Comparison of ENCODE assay signal across 11 cellular contexts in genomic region chr16:84553873-84554399, GRCh38. TPM values are rescaled to one million over a fixed set of nuclear protein-coding genes. Genes with fewer than 3 reads are reported as not detected.
DNase-seq lines count a peak whose midpoint lies in the region; ATAC-seq, FAIRE-seq and TF ChIP-seq lines count a peak whose summit lies in the region.
"Had no signal": no experiment of that assay in that cellular context is flagged by ENCODE, and none has a peak within 500 bp of the region (broad histone marks: within the 10 kb centered on the region; RNA-seq: fewer than 3 reads in every experiment).

No MANE protein-coding gene starts in this region.

- FAIRE-seq in H1 (lab: Jason Lieb, UNC) = no peak

- CTCF ChIA-PET in activated CD4-positive, alpha-beta T cell treated with anti-CD3 and anti-CD28 coated beads for 36 hours (lab: Charles Lee) = interaction anchor here (0.8 to 1.4 kb wide), 2 partner anchors 14 to 43 kb away, joined by 3 read pairs; no protein-coding TSS in a partner anchor
- CTCF ChIA-PET in H1 (lab: Charles Lee; ENCODE audit: partially characterized antibody) = interaction anchor here (0.6 to 1.9 kb wide), 4 partner anchors 9 to 83 kb away, joined by 3 to 6 read pairs (median 3); no protein-coding TSS in a partner anchor

- no peaks in the 10 kb centered on the region for H3K27me3 Mint-ChIP-seq in activated CD4-positive, alpha-beta T cell treated with anti-CD3 and anti-CD28 coated beads for 36 hours

- 0 out of 2 replicates have a peak overlapping the region, but pooled peaks have one; percentile 24 for H2BK5ac ChIP-seq in H1 (ENCODE audit: low read depth, low read length)

- H3K56ac ChIP-seq in H1 (replicated peaks; ENCODE audit: insufficient read length, low read depth, low read length) = no peak overlapping the region

- TF ChIP-seq POLR2A in H1 (IDR thresholded peaks at IDR 0.05; ENCODE audit: control extremely low read depth in 1 of 2, low read depth in 2 of 2, low read length in 2 of 2) = no peak

- no peaks in the 10 kb centered on the region for H3K36me3 ChIP-seq in H1 (ENCODE audit: control insufficient read depth in 2 of 4, insufficient read depth in 4 of 4, low read length in 3 of 4)

- no peaks in the 10 kb centered on the region for H3K36me3 Mint-ChIP-seq in activated CD4-positive, alpha-beta T cell treated with anti-CD3 and anti-CD28 coated beads for 36 hours (ENCODE audit: low read depth)

- no peaks in the 10 kb centered on the region for H3K9me3 Mint-ChIP-seq in activated CD4-positive, alpha-beta T cell treated with anti-CD3 and anti-CD28 coated beads for 36 hours (ENCODE audit: low read depth)
- H3K9me3 Mint-ChIP-seq: dendritic cell treated with granulocyte-macrophage colony-stimulating factor and Interleukin-4, amounts not matched to agents 40 ng/mL and 50 ng/mL, for 4 days had no signal

- no peak for TF ChIP-seq CTCF in H1 (IDR thresholded peaks at IDR 0.05; ENCODE audit: control extremely low read depth in 1 of 3, insufficient read depth in 1 of 3, low read depth in 1 of 3, low read length in 3 of 3)

- H2AFZ ChIP-seq in H1 (ENCODE audit: low read length) = no peak overlapping the region

- H3K14ac ChIP-seq in H1 (ENCODE audit: insufficient read length) = no peak overlapping the region

- no peak overlapping the region for H4K8ac ChIP-seq in H1 (ENCODE audit: extremely low read depth, insufficient read depth, low read length)

- H3K79me2 ChIP-seq in H1 (ENCODE audit: control insufficient read depth in 1 of 2, insufficient read depth in 2 of 2, low read length in 2 of 2) = no peaks in the 10 kb centered on the region

- TF ChIP-seq RAD21 in H1 (IDR thresholded peaks at IDR 0.05 in 1 of 2, conservative IDR thresholded peaks at IDR 0.05 in 1 of 2; ENCODE audit: low read depth in 2 of 2, low read length in 2 of 2) = no peak

- peaks cover 14% of the 10 kb centered on the region for H3K4me1 Mint-ChIP-seq in activated CD4-positive, alpha-beta T cell treated with anti-CD3 and anti-CD28 coated beads for 36 hours

- DNase-seq in activated CD4-positive, alpha-beta T cell treated with anti-CD3 and anti-CD28 coated beads for 4 hours = peak; percentile 28 to 37
- no peak for DNase-seq in activated CD4-positive, alpha-beta T cell treated with anti-CD3 and anti-CD28 coated beads for 36 hours
- peak; percentile 51 for DNase-seq in activated T-cell treated with anti-CD3 and anti-CD28 coated beads, Interleukin-2, amount 50 U/mL, for 1 hour
- no peak for DNase-seq in H1 (ENCODE audit: low read depth in 1 of 2, low spot score in 2 of 2)
- peak; percentile 26 to 84 (median 59) for DNase-seq in stimulated activated naive CD4-positive, alpha-beta T cell (lab: John Stamatoyannopoulos, UW)
- no peak for DNase-seq in ureter (ENCODE audit: low spot score)
- DNase-seq: left cardiac atrium, PC-3 had no signal

- H3K79me1 ChIP-seq in H1 (ENCODE audit: low read depth, low read length) = no peaks in the 10 kb centered on the region; the same call in 1 of the 2 replicates

- TF ChIP-seq EP300 in H1 (IDR thresholded peaks at IDR 0.05; ENCODE audit: borderline replicate concordance in 1 of 2, low read depth in 2 of 2, low read length in 2 of 2) = no peak

- H3K23ac ChIP-seq in H1 (ENCODE audit: insufficient read length) = no peak overlapping the region

- intact Hi-C loops in activated CD4-positive, alpha-beta T cell treated with anti-CD3 and anti-CD28 coated beads for 36 hours (cut with DNase I, micrococcal nuclease) = no loop called here

- H2BK120ac ChIP-seq in H1 (replicated peaks; ENCODE audit: low read depth, low read length) = no peak overlapping the region

- no peak overlapping the region for H4K91ac ChIP-seq in H1 (replicated peaks; ENCODE audit: insufficient read length, low read length)

- no peak overlapping the region for H4K5ac ChIP-seq in H1 (ENCODE audit: insufficient read length, low read depth, low read length)

- no peaks in the 10 kb centered on the region for H3K23me2 ChIP-seq in H1 (ENCODE audit: low read depth, low read length)

- H3K4ac ChIP-seq in H1 (replicated peaks; ENCODE audit: insufficient read length, low read depth, low read length) = no peak overlapping the region

- no peak overlapping the region for H3K27ac ChIP-seq in H1 (ENCODE audit: low read depth, low read length)

- 92% methylated on average over 11 of the region's 11 CpGs; no CpG with 5 or more reads in 1 of the 2 experiments for whole genome bisulfite sequencing in H1 (ENCODE audit: extremely low coverage in 1 of 2, insufficient coverage in 1 of 2, insufficient read length in 1 of 2, insufficient replicate concordance in 2 of 2, low coverage in 1 of 2, low lambda C conversion rate in 2 of 2, missing lambda C conversion rate in 1 of 2), 2 experiments

- H3K4me3 Mint-ChIP-seq in activated CD4-positive, alpha-beta T cell treated with anti-CD3 and anti-CD28 coated beads for 36 hours = no peak overlapping the region
- H3K4me3 Mint-ChIP-seq: dendritic cell treated with granulocyte-macrophage colony-stimulating factor and Interleukin-4, amounts not matched to agents 40 ng/mL and 50 ng/mL, for 4 days had no signal

- H4K20me1 ChIP-seq in H1 (replicated peaks in 1 of 2; ENCODE audit: control insufficient read depth in 1 of 2, insufficient read depth in 2 of 2, low read length in 2 of 2) = no peaks in the 10 kb centered on the region

- H3K4me2 ChIP-seq in H1 (ENCODE audit: insufficient read depth in 1 of 2, low read depth in 2 of 2, low read length in 2 of 2) = no peak overlapping the region

- POLR2A ChIA-PET in activated CD4-positive, alpha-beta T cell treated with anti-CD3 and anti-CD28 coated beads for 36 hours (lab: Charles Lee) = no interaction called here
- POLR2A ChIA-PET in H1 (lab: Charles Lee; ENCODE audit: partially characterized antibody) = interaction anchor here (1.1 kb wide), 1 partner anchor 18 kb away, joined by 4 read pairs; no protein-coding TSS in a partner anchor

- no peak overlapping the region for H2BK12ac ChIP-seq in H1 (ENCODE audit: low read depth, low read length)

- H3K27ac Mint-ChIP-seq in activated CD4-positive, alpha-beta T cell treated with anti-CD3 and anti-CD28 coated beads for 36 hours = no peak overlapping the region
- H3K27ac Mint-ChIP-seq: dendritic cell treated with granulocyte-macrophage colony-stimulating factor and Interleukin-4, amounts not matched to agents 40 ng/mL and 50 ng/mL, for 4 days had no signal

- H3K27me3 ChIP-seq in H1 (replicated peaks in 1 of 4; ENCODE audit: control insufficient read depth in 3 of 4, extremely low read depth in 1 of 4, insufficient read depth in 3 of 4, low read length in 3 of 4) = peaks cover 0 to 3% (median 0%) of the 10 kb centered on the region in 4 experiments; a peak in 1 of 7 replicates

- H3K9ac ChIP-seq in H1 (replicated peaks in 1 of 4; ENCODE audit: extremely low read depth in 1 of 4, low read depth in 3 of 4, low read length in 3 of 4) = no peak overlapping the region

- no peaks in the 10 kb centered on the region for H3K9me3 ChIP-seq in H1 (ENCODE audit: insufficient read depth in 2 of 2, low read depth in 1 of 2, low read length in 1 of 2)

- ATAC-seq in activated CD4-positive, alpha-beta T cell treated with anti-CD3 and anti-CD28 coated beads for 36 hours = no peak
- ATAC-seq in GM19397 (IDR thresholded peaks at IDR 0.05; ENCODE audit: unreplicated experiment) = no peak
- ATAC-seq in HG03571 (IDR thresholded peaks at IDR 0.05; ENCODE audit: unreplicated experiment) = no peak
- ATAC-seq: left cardiac atrium, PC-3 had no signal

- no peak overlapping the region for H2BK20ac ChIP-seq in H1 (ENCODE audit: low read length)

- H2BK15ac ChIP-seq in H1 (ENCODE audit: low read length) = no peak overlapping the region

- 0 out of 2 replicates have a peak overlapping the region, but pooled peaks have one; percentile 24 for H2AK5ac ChIP-seq in H1 (ENCODE audit: low read depth, low read length)

- no peak overlapping the region for H3K4me3 ChIP-seq in H1 (ENCODE audit: extremely low read depth in 1 of 4, insufficient read depth in 2 of 4, low read depth in 3 of 4, low read length in 4 of 4)

- H3K18ac ChIP-seq in H1 (ENCODE audit: extremely low read depth, low read length) = no peak overlapping the region

- H3K4me1 ChIP-seq in H1 (replicated peaks in 1 of 4; ENCODE audit: control insufficient read depth in 3 of 4, insufficient read depth in 4 of 4, low read length in 3 of 4) = peaks cover 4 to 19% (median 10%) of the 10 kb centered on the region in 4 experiments

TF ChIP-seq in H1, 55 proteins besides CTCF, POLR2A, EP300 and RAD21:
- TF ChIP-seq EZH2 (IDR thresholded peaks at IDR 0.05; ENCODE audit: low read depth, low read length, severe bottlenecking) (no peak), PHF8 (conservative IDR thresholded peaks at IDR 0.05; ENCODE audit: low read depth, low read length) (no peak), SIX5 (IDR thresholded peaks at IDR 0.05; ENCODE audit: low read depth, low read length) (no peak), CEBPB (IDR thresholded peaks at IDR 0.05; ENCODE audit: low read depth, low read length) (no peak), HDAC6 (IDR thresholded peaks at IDR 0.05; ENCODE audit: low read depth, low read length) (no peak), SP4 (IDR thresholded peaks at IDR 0.05; ENCODE audit: low read length) (no peak), RXRA (IDR thresholded peaks at IDR 0.05; ENCODE audit: insufficient read depth, low read depth, low read length) (no peak), JUN (IDR thresholded peaks at IDR 0.05; ENCODE audit: low read depth, low read length) (no peak), KDM4A (IDR thresholded peaks at IDR 0.05; ENCODE audit: low read depth, low read length, severe bottlenecking) (no peak), TAF7 (optimal IDR thresholded peaks at IDR 0.05; ENCODE audit: borderline replicate concordance, low read depth, low read length) (no peak), RFX5 (IDR thresholded peaks at IDR 0.05; ENCODE audit: borderline replicate concordance, low read depth, low read length) (no peak), SIN3A (conservative IDR thresholded peaks at IDR 0.05 in 1 of 2, IDR thresholded peaks at IDR 0.05 in 1 of 2; ENCODE audit: low read depth in 1 of 2, low read length in 2 of 2) (no peak)

RNA-seq across cellular contexts. Expression of gene MEAK7, which starts 49.5 kb away (rescaled TPM):
- 10 to 100 TPM in 1 of 2 experiments, 1 to 10 TPM in 1; 8.9 to 10.6 TPM for total RNA-seq in activated CD4-positive, alpha-beta T cell treated with anti-CD3 and anti-CD28 coated beads for 36 hours
- 19.0 and 19.6 TPM in 2 replicates for total RNA-seq in H1 (2021; fragmentation: NEBNext Ultra II Directional; extraction: Animal tissue kit (Norgen Biotek cat#: 25700))
- 9.6 and 13.6 TPM in 2 replicates for polyA plus RNA-seq in H1 (2011; rRNA removed)
- 14.1 TPM for polyA plus RNA-seq in H1 (2011; cell fraction: cytosol; rRNA removed)
- polyA plus RNA-seq in H1 (2011; cell fraction: nucleus; rRNA removed) = 14.5 TPM
- 12.3 to 15.0 TPM (median 12.8 TPM) in 4 replicates for polyA plus RNA-seq in H1 (2012, experiment 1 of 2)
- 6.5 TPM for polyA plus RNA-seq in H1 (2012, experiment 2 of 2)
- 6.0 TPM for polyA plus RNA-seq in H1 (2013, experiment 1 of 2)
- polyA plus RNA-seq in H1 (2013, experiment 2 of 2) = 5.3 TPM
- 15.7 and 18.2 TPM in 2 replicates for polyA minus RNA-seq in H1 (2011; rRNA and poly(A)+ RNA removed)
- polyA minus RNA-seq in H1 (2011; cell fraction: cytosol; rRNA and poly(A)+ RNA removed) = 18.6 TPM
- 16.5 TPM for polyA minus RNA-seq in H1 (2011; cell fraction: nucleus; rRNA and poly(A)+ RNA removed)
- total RNA-seq in ureter = 53.9 TPM

Comparison
In these comparisons a context has a peak if more than half of its experiments do, and no peak if none do; other contexts are left out.
1. DNase-seq: peak in activated CD4-positive, alpha-beta T cell treated with anti-CD3 and anti-CD28 coated beads for 4 hours (2 of 2), activated T-cell treated with anti-CD3 and anti-CD28 coated beads, Interleukin-2, amount 50 U/mL, for 1 hour (single experiment) and stimulated activated naive CD4-positive, alpha-beta T cell (6 of 6); none in activated CD4-positive, alpha-beta T cell treated with anti-CD3 and anti-CD28 coated beads for 36 hours (single experiment), H1 (0 of 2) and ureter (single experiment).